15 cellular contexts compared by ENCODE assay signal in the genomic region with DNA sequence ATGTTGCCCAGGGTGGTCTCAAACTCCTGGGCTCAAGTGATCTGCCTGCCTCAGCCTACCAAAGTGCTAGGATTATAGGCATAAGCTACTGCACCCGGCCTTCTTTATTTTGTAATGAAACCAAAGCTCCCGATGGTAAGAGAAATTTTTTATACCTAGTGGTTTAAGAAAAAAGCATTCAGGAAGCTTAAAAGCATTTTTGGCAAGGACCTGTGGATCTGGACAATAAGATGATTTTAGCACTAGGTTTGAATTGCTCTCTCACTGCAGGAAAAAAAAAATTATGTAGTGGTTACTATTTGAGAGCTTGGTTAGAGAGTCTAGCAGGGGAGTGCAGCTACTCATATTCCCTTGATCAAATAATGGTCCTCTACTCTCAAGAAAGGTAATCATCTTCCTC.
"Had no signal": no experiment of that assay in that cellular context is flagged by ENCODE, and none has a peak within 500 bp of the region (broad histone marks: within the 10 kb centered on the region; RNA-seq: fewer than 3 reads in every experiment).

No MANE protein-coding gene starts in this region.

- H3K27ac ChIP-seq: esophagus muscularis mucosa, heart right ventricle, spleen had no signal

- H3K27me3 ChIP-seq: esophagus muscularis mucosa, heart right ventricle, spleen had no signal

- H3K4me1 ChIP-seq: esophagus muscularis mucosa, heart right ventricle, spleen had no signal

- DNase-seq: activated B cell treated with CpG ODN at 0.5 μM for 24 hours; activated CD4-positive, alpha-beta memory T cell treated with anti-CD3 and anti-CD28 coated beads for 36 hours; activated CD4-positive, alpha-beta T cell treated with anti-CD3 and anti-CD28 coated beads for 4 hours; activated naive CD4-positive, alpha-beta T cell; activated naive CD8-positive, alpha-beta T cell treated with anti-CD3 and anti-CD28 coated beads for 36 hours; activated T-cell treated with anti-CD3 and anti-CD28 coated beads for 4 hours; amniotic stem cell; dermis blood vessel endothelial cell; effector memory CD4-positive, alpha-beta T cell; heart right ventricle; occipital lobe; posterior cingulate gyrus; spleen; stimulated activated naive B cell treated with anti-CD40 and anti-IgM and Interleukin-4, amounts not matched to agents 10 μg/mL and 1 μg/mL and 100 μg/mL, for 72 hours had no signal

- H3K9me3 ChIP-seq: esophagus muscularis mucosa had no signal

- H3K36me3 ChIP-seq: esophagus muscularis mucosa, heart right ventricle, spleen had no signal

- ATAC-seq: heart right ventricle; stimulated activated naive B cell treated with anti-CD40 and anti-IgM and Interleukin-4, amounts not matched to agents 10 μg/mL and 1 μg/mL and 100 μg/mL, for 72 hours had no signal

- H3K4me3 ChIP-seq: esophagus muscularis mucosa, heart right ventricle, spleen had no signal
